8 cellular contexts compared by ENCODE assay signal in genomic region chr1:150257624-150258274, GRCh38. TPM values are rescaled to one million over a fixed set of nuclear protein-coding genes. Genes with fewer than 3 reads are reported as not detected.
DNase-seq lines count a peak whose midpoint lies in the region; ATAC-seq, FAIRE-seq and TF ChIP-seq lines count a peak whose summit lies in the region.
"Had no signal": no experiment of that assay in that cellular context is flagged by ENCODE, and none has a peak within 500 bp of the region (broad histone marks: within the 10 kb centered on the region; RNA-seq: fewer than 3 reads in every experiment).

TSS of gene CA14 (plus strand) at chr1:150257774. CDS start at chr1:150258129, 355 bp downstream.

- TF ChIP-seq CTCF in kidney (IDR thresholded peaks at IDR 0.05; ENCODE audit: borderline replicate concordance, extremely low read depth, insufficient read depth) (no peak), PC-9 (conservative IDR thresholded peaks at IDR 0.05) (no peak)

- H3K27ac ChIP-seq in kidney (ENCODE audit: low read depth in 2 of 2, low read length in 2 of 2) (no peak within 1 kb of the TSS), PC-9 (no peak within 1 kb of the TSS)
- H3K27ac ChIP-seq: KMS-11 had no signal

- no peak for ATAC-seq in stimulated activated memory B cell treated with anti-CD40 and anti-IgM and Interleukin-4, amounts not matched to agents 10 μg/mL and 1 μg/mL and 100 μg/mL, for 72 hours

- H3F3A ChIP-seq in PC-9 (ENCODE audit: insufficient read depth, low read depth): peaks cover 33% of the 10 kb centered on the region

- intact Hi-C loops in kidney (cut with DNase I) (no loop called here), PC-9 (cut with micrococcal nuclease; ENCODE audit: unreplicated experiment) (loop anchor here (5.0 to 10.0 kb wide), 6 partner anchors 65 to 900 kb away; partner anchors contain the start of genes CERS2, MINDY1, PRPF3 and PRUNE1)

- H3K9me2 ChIP-seq in PC-9 (ENCODE audit: insufficient read depth): no peaks in the 10 kb centered on the region

- H2AFZ ChIP-seq in PC-9: no peak within 1 kb of the TSS

- H3K4me3 ChIP-seq in kidney (ENCODE audit: low read length in 2 of 2) (no peak within 1 kb of the TSS), PC-9 (no peak within 1 kb of the TSS)

- no peaks in the 10 kb centered on the region for H3K9me3 Mint-ChIP-seq in stimulated activated memory B cell treated with anti-CD40 and anti-IgM and Interleukin-4, amounts not matched to agents 10 μg/mL and 1 μg/mL and 100 μg/mL, for 72 hours

- H3K27me3 ChIP-seq in PC-9 (ENCODE audit: insufficient read depth, low read depth): no peaks in the 10 kb centered on the region

- DNase-seq in NCI-H526 treated with DMSO at 0.1 percent for 48 hours (lab: John Stamatoyannopoulos, UW) (peak; percentile 45), cerebellum (ENCODE audit: low spot score) (peak; percentile 32), kidney (no peak), NCI-H1417 treated with DMSO at 0.1 percent for 48 hours (lab: John Stamatoyannopoulos, UW) (no peak), GOT3 (lab: John Stamatoyannopoulos, UW) (no peak), PC-9 (no peak)

- no peak for FAIRE-seq in kidney (lab: Jason Lieb, UNC)

- H3K4me3 Mint-ChIP-seq in stimulated activated memory B cell treated with anti-CD40 and anti-IgM and Interleukin-4, amounts not matched to agents 10 μg/mL and 1 μg/mL and 100 μg/mL, for 72 hours: no peak within 1 kb of the TSS

- H3K27me3 Mint-ChIP-seq in stimulated activated memory B cell treated with anti-CD40 and anti-IgM and Interleukin-4, amounts not matched to agents 10 μg/mL and 1 μg/mL and 100 μg/mL, for 72 hours: peaks cover 44% of the 10 kb centered on the region

- no TSS peak for BruUV-seq in PC-9 (replicated peaks; lab: Mats Ljungman, UMichigan)

- peak within 1 kb of the TSS; percentile 18 for H3K27ac Mint-ChIP-seq in stimulated activated memory B cell treated with anti-CD40 and anti-IgM and Interleukin-4, amounts not matched to agents 10 μg/mL and 1 μg/mL and 100 μg/mL, for 72 hours

- peaks cover 14% of the 10 kb centered on the region in 2 donors for H3K4me1 ChIP-seq in kidney (ENCODE audit: control insufficient read depth in 1 of 2, insufficient read depth in 1 of 2, low read depth in 1 of 2, low read length in 2 of 2)
- peaks cover 49% of the 10 kb centered on the region for H3K4me1 ChIP-seq in PC-9 (replicated peaks; ENCODE audit: insufficient read depth)

- CTCF ChIA-PET in PC-9 (lab: Charles Lee): no interaction called here

- no peak within 1 kb of the TSS for H3K4me2 ChIP-seq in PC-9

- peak within 1 kb of the TSS; percentile 20 to 45 for H3K9ac ChIP-seq in kidney (ENCODE audit: low read length in 2 of 2)
- H3K9ac ChIP-seq: KMS-11 had no signal

- H3K9me3 ChIP-seq in kidney (ENCODE audit: control insufficient read depth in 1 of 2, low read length in 2 of 2) (no peaks in the 10 kb centered on the region), PC-9 (ENCODE audit: insufficient read depth, low read depth) (no peaks in the 10 kb centered on the region)

- H3K36me3 Mint-ChIP-seq in stimulated activated memory B cell treated with anti-CD40 and anti-IgM and Interleukin-4, amounts not matched to agents 10 μg/mL and 1 μg/mL and 100 μg/mL, for 72 hours: no peaks in the 10 kb centered on the region

- H3K79me2 ChIP-seq in PC-9 (ENCODE audit: low read depth): no peaks in the 10 kb centered on the region

- H4K20me1 ChIP-seq in PC-9 (ENCODE audit: insufficient read depth): no peaks in the 10 kb centered on the region

- H3K36me3 ChIP-seq in kidney (ENCODE audit: control insufficient read depth in 1 of 2, insufficient read depth in 2 of 2, low read length in 2 of 2) (no peaks in the 10 kb centered on the region), PC-9 (ENCODE audit: low read depth) (no peaks in the 10 kb centered on the region)

- POLR2A ChIA-PET in PC-9 (lab: Charles Lee; ENCODE audit: unreplicated experiment): interaction anchor here (0.6 kb wide), 2 partner anchors 7 to 439 kb away, joined by 3 read pairs; partner anchors contain the start of gene GOLPH3L

- H3K4me1 Mint-ChIP-seq in stimulated activated memory B cell treated with anti-CD40 and anti-IgM and Interleukin-4, amounts not matched to agents 10 μg/mL and 1 μg/mL and 100 μg/mL, for 72 hours: peaks cover 24% of the 10 kb centered on the region

RNA-seq across cellular contexts. Expression of gene CA14, which starts in this region (rescaled TPM):
- total RNA-seq in cerebellum: 7.3 TPM
- 0.35 TPM for total RNA-seq in kidney
- polyA plus RNA-seq in kidney (ENCODE audit: insufficient read depth, low read depth, low replicate concordance): 0.41 TPM
- total RNA-seq in PC-9 (2021): 0.95 and 1.7 TPM in 2 replicates

Comparison
In these comparisons a context has a peak if more than half of its experiments do, and no peak if none do; other contexts are left out.
1. DNase-seq: peak in NCI-H526 treated with DMSO at 0.1 percent for 48 hours (single experiment) and cerebellum (single experiment); none in kidney (single experiment), NCI-H1417 treated with DMSO at 0.1 percent for 48 hours (single experiment), GOT3 (single experiment) and PC-9 (0 of 2).